In the genomic region with DNA sequence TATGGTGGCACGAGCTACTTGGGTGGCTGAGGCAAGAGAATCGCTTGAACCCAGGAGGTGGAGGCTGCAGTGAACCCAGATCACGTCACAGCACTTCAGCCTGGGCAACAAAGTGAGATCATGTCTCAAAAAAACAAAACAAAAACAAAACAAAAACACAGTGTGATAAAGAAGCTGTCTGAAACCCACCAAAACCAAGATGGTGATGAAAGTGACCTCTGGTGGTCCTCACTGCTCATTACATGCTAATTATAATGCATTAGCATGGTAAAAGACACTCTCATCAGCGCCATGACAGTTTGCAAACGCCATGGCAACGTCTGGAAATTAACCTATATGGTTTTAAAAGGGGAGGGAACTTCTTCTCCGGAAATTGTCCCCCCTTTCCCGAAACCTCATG, we compare ENCODE assay signal across 1 cellular context.
TF ChIP-seq lines count a peak whose summit lies in the region.

No MANE protein-coding gene starts in this region.

TF ChIP-seq in K562, 482 proteins besides CTCF, POLR2A, EP300 and RAD21 (continued from another document and continues in another):
- TF ChIP-seq, protein P1, sequence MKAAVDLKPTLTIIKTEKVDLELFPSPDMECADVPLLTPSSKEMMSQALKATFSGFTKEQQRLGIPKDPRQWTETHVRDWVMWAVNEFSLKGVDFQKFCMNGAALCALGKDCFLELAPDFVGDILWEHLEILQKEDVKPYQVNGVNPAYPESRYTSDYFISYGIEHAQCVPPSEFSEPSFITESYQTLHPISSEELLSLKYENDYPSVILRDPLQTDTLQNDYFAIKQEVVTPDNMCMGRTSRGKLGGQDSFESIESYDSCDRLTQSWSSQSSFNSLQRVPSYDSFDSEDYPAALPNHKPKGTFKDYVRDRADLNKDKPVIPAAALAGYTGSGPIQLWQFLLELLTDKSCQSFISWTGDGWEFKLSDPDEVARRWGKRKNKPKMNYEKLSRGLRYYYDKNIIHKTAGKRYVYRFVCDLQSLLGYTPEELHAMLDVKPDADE (conservative IDR thresholded peaks at IDR 0.05; ENCODE audit: control insufficient read depth, low read depth, low read length), result no peak
- TF ChIP-seq ZEB2 (IDR thresholded peaks at IDR 0.05) (peak; percentile 51; the same call in 1 of the 2 replicates), RBM17 (IDR thresholded peaks at IDR 0.05; ENCODE audit: borderline replicate concordance, low read depth, low read length) (no peak), DPF2 (IDR thresholded peaks at IDR 0.05) (peak; percentile 72), PTTG1 (tag; IDR thresholded peaks at IDR 0.05; ENCODE audit: low read depth) (no peak), CHD1 (IDR thresholded peaks at IDR 0.05; ENCODE audit: low read length) (no peak), ZNF165 (CRISPR knock-in tag; IDR thresholded peaks at IDR 0.05; ENCODE audit: borderline replicate concordance) (no peak), ZNF253 (CRISPR knock-in tag; conservative IDR thresholded peaks at IDR 0.05) (no peak), ZFP36 (IDR thresholded peaks at IDR 0.05; ENCODE audit: low read depth, low read length, partially characterized antibody) (no peak), ELF4 (CRISPR knock-in tag; IDR thresholded peaks at IDR 0.05) (no peak), TAF15 (IDR thresholded peaks at IDR 0.05; ENCODE audit: low read depth, low read length) (no peak), CBFB (CRISPR knock-in tag; IDR thresholded peaks at IDR 0.05) (no peak), HMG20A (CRISPR knock-in tag; conservative IDR thresholded peaks at IDR 0.05) (no peak), BCOR (IDR thresholded peaks at IDR 0.05) (peak; percentile 54; the same call in 1 of the 2 replicates), HLTF (IDR thresholded peaks at IDR 0.05) (peak; percentile 97), NCOA2 (IDR thresholded peaks at IDR 0.05; ENCODE audit: partially characterized antibody in 2 of 2) (no peak), STAT5B (CRISPR knock-in tag; IDR thresholded peaks at IDR 0.05) (no peak), CREBBP (IDR thresholded peaks at IDR 0.05; ENCODE audit: low read depth, low read length) (no peak), HIVEP1 (CRISPR knock-in tag; IDR thresholded peaks at IDR 0.05) (no peak), ZNF764 (CRISPR knock-in tag; IDR thresholded peaks at IDR 0.05; ENCODE audit: low read depth) (no peak), ZBTB8A (IDR thresholded peaks at IDR 0.05; ENCODE audit: partially characterized antibody) (no peak), EHMT2 (IDR thresholded peaks at IDR 0.05) (0 out of 2 replicates have a peak, but pooled peaks have one; percentile 13), XRCC5 (IDR thresholded peaks at IDR 0.05; ENCODE audit: low read depth, low read length) (no peak), TEAD1 (CRISPR knock-in tag; IDR thresholded peaks at IDR 0.05) (no peak), MYNN (IDR thresholded peaks at IDR 0.05) (peak; percentile 55; the same call in 1 of the 2 replicates), MYNN (CRISPR knock-in tag; IDR thresholded peaks at IDR 0.05) (no peak), ETV5 (CRISPR knock-in tag; IDR thresholded peaks at IDR 0.05; ENCODE audit: low read depth) (no peak; the same call in 1 of the 2 replicates), ZNF140 (CRISPR knock-in tag; IDR thresholded peaks at IDR 0.05) (no peak), ZNF561 (CRISPR knock-in tag; conservative IDR thresholded peaks at IDR 0.05) (no peak), CC2D1A (IDR thresholded peaks at IDR 0.05) (peak; percentile 57; the same call in 1 of the 2 replicates), DMBX1 (CRISPR knock-in tag; IDR thresholded peaks at IDR 0.05; ENCODE audit: borderline replicate concordance) (no peak), SUPT5H (IDR thresholded peaks at IDR 0.05) (no peak), ATF1 (CRISPR knock-in tag; IDR thresholded peaks at IDR 0.05) (no peak), ATF1 (tag; IDR thresholded peaks at IDR 0.05) (peak; percentile 80), U2AF1 (optimal IDR thresholded peaks at IDR 0.05; ENCODE audit: low read depth, low read length) (no peak), ASH1L (IDR thresholded peaks at IDR 0.05; ENCODE audit: borderline replicate concordance, low read depth, partially characterized antibody) (no peak), CBX3 (IDR thresholded peaks at IDR 0.05; ENCODE audit: borderline replicate concordance in 1 of 2, low read length in 2 of 2) (0 out of 3 replicates have a peak, but pooled peaks of 1 of the 2 experiments have one; percentile 39), TRIM28 (IDR thresholded peaks at IDR 0.05) (0 out of 2 replicates have a peak, but pooled peaks have one; percentile 64), ZNF316 (IDR thresholded peaks at IDR 0.05) (no peak), CEBPB (tag; IDR thresholded peaks at IDR 0.05) (no peak), CREM (IDR thresholded peaks at IDR 0.05; ENCODE audit: low read depth) (peak; percentile 42; the same call in 1 of the 2 replicates), SP1 (CRISPR knock-in tag; IDR thresholded peaks at IDR 0.05) (peak; percentile 29; the same call in 1 of the 2 replicates), NBN (IDR thresholded peaks at IDR 0.05; ENCODE audit: low read depth) (0 out of 2 replicates have a peak, but pooled peaks have one; percentile 68), ZNF347 (CRISPR knock-in tag; IDR thresholded peaks at IDR 0.05; ENCODE audit: low read depth) (no peak), RFX1 (IDR thresholded peaks at IDR 0.05) (peak; percentile 86), CBX5 (IDR thresholded peaks at IDR 0.05; ENCODE audit: borderline replicate concordance, low read depth) (no peak), NONO (IDR thresholded peaks at IDR 0.05; ENCODE audit: low read depth in 2 of 2, low read length in 1 of 2) (no peak), ZNF354B (CRISPR knock-in tag; IDR thresholded peaks at IDR 0.05) (no peak), FOSL1 (tag; conservative IDR thresholded peaks at IDR 0.05) (peak; percentile 28; the same call in 1 of the 2 replicates), RUNX1 (IDR thresholded peaks at IDR 0.05; ENCODE audit: low read depth) (no peak), ZFP1 (CRISPR knock-in tag; IDR thresholded peaks at IDR 0.05) (no peak)
- TF ChIP-seq, protein P2, sequence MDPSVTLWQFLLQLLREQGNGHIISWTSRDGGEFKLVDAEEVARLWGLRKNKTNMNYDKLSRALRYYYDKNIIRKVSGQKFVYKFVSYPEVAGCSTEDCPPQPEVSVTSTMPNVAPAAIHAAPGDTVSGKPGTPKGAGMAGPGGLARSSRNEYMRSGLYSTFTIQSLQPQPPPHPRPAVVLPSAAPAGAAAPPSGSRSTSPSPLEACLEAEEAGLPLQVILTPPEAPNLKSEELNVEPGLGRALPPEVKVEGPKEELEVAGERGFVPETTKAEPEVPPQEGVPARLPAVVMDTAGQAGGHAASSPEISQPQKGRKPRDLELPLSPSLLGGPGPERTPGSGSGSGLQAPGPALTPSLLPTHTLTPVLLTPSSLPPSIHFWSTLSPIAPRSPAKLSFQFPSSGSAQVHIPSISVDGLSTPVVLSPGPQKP (CRISPR knock-in tag; IDR thresholded peaks at IDR 0.05), result no peak
- TF ChIP-seq, protein P3, sequence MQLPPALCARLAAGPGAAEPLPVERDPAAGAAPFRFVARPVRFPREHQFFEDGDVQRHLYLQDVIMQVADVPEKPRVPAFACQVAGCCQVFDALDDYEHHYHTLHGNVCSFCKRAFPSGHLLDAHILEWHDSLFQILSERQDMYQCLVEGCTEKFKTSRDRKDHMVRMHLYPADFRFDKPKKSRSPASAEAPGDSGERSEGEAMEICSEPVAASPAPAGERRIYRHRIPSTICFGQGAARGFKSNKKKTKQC (CRISPR knock-in tag; IDR thresholded peaks at IDR 0.05), result no peak
- TF ChIP-seq, protein P4, sequence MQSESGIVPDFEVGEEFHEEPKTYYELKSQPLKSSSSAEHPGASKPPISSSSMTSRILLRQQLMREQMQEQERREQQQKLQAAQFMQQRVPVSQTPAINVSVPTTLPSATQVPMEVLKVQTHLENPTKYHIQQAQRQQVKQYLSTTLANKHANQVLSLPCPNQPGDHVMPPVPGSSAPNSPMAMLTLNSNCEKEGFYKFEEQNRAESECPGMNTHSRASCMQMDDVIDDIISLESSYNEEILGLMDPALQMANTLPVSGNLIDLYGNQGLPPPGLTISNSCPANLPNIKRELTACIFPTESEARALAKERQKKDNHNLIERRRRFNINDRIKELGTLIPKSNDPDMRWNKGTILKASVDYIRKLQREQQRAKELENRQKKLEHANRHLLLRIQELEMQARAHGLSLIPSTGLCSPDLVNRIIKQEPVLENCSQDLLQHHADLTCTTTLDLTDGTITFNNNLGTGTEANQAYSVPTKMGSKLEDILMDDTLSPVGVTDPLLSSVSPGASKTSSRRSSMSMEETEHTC (IDR thresholded peaks at IDR 0.05), result no peak
- TF ChIP-seq, protein P5, sequence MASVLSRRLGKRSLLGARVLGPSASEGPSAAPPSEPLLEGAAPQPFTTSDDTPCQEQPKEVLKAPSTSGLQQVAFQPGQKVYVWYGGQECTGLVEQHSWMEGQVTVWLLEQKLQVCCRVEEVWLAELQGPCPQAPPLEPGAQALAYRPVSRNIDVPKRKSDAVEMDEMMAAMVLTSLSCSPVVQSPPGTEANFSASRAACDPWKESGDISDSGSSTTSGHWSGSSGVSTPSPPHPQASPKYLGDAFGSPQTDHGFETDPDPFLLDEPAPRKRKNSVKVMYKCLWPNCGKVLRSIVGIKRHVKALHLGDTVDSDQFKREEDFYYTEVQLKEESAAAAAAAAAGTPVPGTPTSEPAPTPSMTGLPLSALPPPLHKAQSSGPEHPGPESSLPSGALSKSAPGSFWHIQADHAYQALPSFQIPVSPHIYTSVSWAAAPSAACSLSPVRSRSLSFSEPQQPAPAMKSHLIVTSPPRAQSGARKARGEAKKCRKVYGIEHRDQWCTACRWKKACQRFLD (CRISPR knock-in tag; IDR thresholded peaks at IDR 0.05), result no peak
- TF ChIP-seq, protein P6, sequence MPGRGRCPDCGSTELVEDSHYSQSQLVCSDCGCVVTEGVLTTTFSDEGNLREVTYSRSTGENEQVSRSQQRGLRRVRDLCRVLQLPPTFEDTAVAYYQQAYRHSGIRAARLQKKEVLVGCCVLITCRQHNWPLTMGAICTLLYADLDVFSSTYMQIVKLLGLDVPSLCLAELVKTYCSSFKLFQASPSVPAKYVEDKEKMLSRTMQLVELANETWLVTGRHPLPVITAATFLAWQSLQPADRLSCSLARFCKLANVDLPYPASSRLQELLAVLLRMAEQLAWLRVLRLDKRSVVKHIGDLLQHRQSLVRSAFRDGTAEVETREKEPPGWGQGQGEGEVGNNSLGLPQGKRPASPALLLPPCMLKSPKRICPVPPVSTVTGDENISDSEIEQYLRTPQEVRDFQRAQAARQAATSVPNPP (IDR thresholded peaks at IDR 0.05; ENCODE audit: borderline replicate concordance, insufficient read depth, insufficient read length), result no peak
- TF ChIP-seq, protein P7, sequence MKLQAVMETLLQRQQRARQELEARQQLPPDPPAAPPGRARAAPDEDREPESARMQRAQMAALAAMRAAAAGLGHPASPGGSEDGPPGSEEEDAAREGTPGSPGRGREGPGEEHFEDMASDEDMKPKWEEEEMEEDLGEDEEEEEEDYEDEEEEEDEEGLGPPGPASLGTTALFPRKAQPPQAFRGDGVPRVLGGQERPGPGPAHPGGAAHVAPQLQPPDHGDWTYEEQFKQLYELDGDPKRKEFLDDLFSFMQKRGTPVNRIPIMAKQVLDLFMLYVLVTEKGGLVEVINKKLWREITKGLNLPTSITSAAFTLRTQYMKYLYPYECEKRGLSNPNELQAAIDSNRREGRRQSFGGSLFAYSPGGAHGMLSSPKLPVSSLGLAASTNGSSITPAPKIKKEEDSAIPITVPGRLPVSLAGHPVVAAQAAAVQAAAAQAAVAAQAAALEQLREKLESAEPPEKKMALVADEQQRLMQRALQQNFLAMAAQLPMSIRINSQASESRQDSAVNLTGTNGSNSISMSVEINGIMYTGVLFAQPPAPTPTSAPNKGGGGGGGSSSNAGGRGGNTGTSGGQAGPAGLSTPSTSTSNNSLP (IDR thresholded peaks at IDR 0.05; ENCODE audit: borderline replicate concordance, low read depth, low read length), result peak; percentile 46; the same call in 1 of the 2 replicates
- TF ChIP-seq, protein P8, sequence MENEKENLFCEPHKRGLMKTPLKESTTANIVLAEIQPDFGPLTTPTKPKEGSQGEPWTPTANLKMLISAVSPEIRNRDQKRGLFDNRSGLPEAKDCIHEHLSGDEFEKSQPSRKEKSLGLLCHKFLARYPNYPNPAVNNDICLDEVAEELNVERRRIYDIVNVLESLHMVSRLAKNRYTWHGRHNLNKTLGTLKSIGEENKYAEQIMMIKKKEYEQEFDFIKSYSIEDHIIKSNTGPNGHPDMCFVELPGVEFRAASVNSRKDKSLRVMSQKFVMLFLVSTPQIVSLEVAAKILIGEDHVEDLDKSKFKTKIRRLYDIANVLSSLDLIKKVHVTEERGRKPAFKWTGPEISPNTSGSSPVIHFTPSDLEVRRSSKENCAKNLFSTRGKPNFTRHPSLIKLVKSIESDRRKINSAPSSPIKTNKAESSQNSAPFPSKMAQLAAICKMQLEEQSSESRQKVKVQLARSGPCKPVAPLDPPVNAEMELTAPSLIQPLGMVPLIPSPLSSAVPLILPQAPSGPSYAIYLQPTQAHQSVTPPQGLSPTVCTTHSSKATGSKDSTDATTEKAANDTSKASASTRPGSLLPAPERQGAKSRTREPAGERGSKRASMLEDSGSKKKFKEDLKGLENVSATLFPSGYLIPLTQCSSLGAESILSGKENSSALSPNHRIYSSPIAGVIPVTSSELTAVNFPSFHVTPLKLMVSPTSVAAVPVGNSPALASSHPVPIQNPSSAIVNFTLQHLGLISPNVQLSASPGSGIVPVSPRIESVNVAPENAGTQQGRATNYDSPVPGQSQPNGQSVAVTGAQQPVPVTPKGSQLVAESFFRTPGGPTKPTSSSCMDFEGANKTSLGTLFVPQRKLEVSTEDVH (IDR thresholded peaks at IDR 0.05; ENCODE audit: low read depth, partially characterized antibody), result peak; percentile 65
- TF ChIP-seq, protein P9, sequence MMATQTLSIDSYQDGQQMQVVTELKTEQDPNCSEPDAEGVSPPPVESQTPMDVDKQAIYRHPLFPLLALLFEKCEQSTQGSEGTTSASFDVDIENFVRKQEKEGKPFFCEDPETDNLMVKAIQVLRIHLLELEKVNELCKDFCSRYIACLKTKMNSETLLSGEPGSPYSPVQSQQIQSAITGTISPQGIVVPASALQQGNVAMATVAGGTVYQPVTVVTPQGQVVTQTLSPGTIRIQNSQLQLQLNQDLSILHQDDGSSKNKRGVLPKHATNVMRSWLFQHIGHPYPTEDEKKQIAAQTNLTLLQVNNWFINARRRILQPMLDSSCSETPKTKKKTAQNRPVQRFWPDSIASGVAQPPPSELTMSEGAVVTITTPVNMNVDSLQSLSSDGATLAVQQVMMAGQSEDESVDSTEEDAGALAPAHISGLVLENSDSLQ (IDR thresholded peaks at IDR 0.05), result peak; percentile 77
